Comparison of ENCODE assay signal across 16 cellular contexts in the genomic region with DNA sequence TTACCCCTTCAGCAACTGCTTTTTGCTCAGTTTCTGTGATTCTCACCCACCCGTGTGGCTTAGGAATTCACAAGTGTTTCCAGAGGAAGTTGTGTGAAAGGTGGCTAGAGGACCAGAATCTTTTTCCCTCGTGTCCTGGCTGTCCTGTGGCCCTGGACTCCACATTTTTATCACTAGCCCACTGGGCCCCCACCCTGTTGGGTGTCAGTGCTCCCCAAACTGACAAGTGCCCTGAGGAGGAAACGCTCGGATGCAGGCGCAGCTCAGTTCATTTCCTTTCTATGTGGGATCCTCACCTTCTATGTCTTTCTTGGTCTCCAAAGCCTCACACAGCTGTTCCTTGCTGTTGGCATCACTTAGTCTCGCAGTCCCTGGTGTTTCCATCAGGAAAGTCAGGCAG.
"Had no signal": no experiment of that assay in that cellular context is flagged by ENCODE, and none has a peak within 500 bp of the region (broad histone marks: within the 10 kb centered on the region; RNA-seq: fewer than 3 reads in every experiment).

No MANE protein-coding gene starts in this region.

- H3K36me3 ChIP-seq: ascending aorta, gastrocnemius medialis, right lobe of liver had no signal

- H3K9me3 Mint-ChIP-seq: activated naive CD8-positive, alpha-beta T cell treated with anti-CD3 and anti-CD28 coated beads, Interleukin-2, amount 50 U/mL, for 24 hours; activated T-cell treated with anti-CD3 and anti-CD28 coated beads, Interleukin-2, amount 50 U/mL, for 72 hours had no signal

- H3K27me3 Mint-ChIP-seq: T-helper 17 cell had no signal

- H3K4me1 ChIP-seq: ascending aorta, gastrocnemius medialis, right lobe of liver, testis had no signal

- DNase-seq: activated CD4-positive, CD25-positive, alpha-beta regulatory T cell; activated naive CD8-positive, alpha-beta T cell treated with anti-CD3 and anti-CD28 coated beads, Interleukin-2, amount 50 U/mL, for 24 hours; activated T-cell treated with anti-CD3 and anti-CD28 coated beads, Interleukin-2, amount 50 U/mL, for 72 hours; effector CD8-positive, alpha-beta T cell; gastrocnemius medialis; midbrain; naive B cell; nucleus accumbens; SHP77; stimulated activated CD4-positive, alpha-beta T cell treated with anti-CD3 and anti-CD28 coated beads, Interleukin-1b, Interleukin-23, amount 100 ng/mL, for 48 hours; stimulated activated naive CD8-positive, alpha-beta T cell treated with anti-CD3 and anti-CD28 coated beads, Interleukin-15, Interleukin-2, amounts not matched to agents 100 U/mL and 50 U/mL, for 24 hours had no signal

- H3K27ac ChIP-seq: ascending aorta, gastrocnemius medialis, right lobe of liver, testis had no signal

- H3K4me3 Mint-ChIP-seq: activated naive CD8-positive, alpha-beta T cell treated with anti-CD3 and anti-CD28 coated beads, Interleukin-2, amount 50 U/mL, for 24 hours; activated T-cell treated with anti-CD3 and anti-CD28 coated beads, Interleukin-2, amount 50 U/mL, for 72 hours; naive B cell; T-helper 17 cell had no signal

- H3K9me3 ChIP-seq: ascending aorta, gastrocnemius medialis, right lobe of liver, testis had no signal

- H3K27me3 ChIP-seq: ascending aorta, gastrocnemius medialis, right lobe of liver, testis had no signal

- H3K27ac Mint-ChIP-seq: activated naive CD8-positive, alpha-beta T cell treated with anti-CD3 and anti-CD28 coated beads, Interleukin-2, amount 50 U/mL, for 24 hours; activated T-cell treated with anti-CD3 and anti-CD28 coated beads, Interleukin-2, amount 50 U/mL, for 72 hours; progenitor cell of endocrine pancreas; T-helper 17 cell had no signal

- H3K4me3 ChIP-seq: ascending aorta, gastrocnemius medialis, right lobe of liver, testis had no signal
